ENCODE assay signal across 1 cellular context in the genomic region with DNA sequence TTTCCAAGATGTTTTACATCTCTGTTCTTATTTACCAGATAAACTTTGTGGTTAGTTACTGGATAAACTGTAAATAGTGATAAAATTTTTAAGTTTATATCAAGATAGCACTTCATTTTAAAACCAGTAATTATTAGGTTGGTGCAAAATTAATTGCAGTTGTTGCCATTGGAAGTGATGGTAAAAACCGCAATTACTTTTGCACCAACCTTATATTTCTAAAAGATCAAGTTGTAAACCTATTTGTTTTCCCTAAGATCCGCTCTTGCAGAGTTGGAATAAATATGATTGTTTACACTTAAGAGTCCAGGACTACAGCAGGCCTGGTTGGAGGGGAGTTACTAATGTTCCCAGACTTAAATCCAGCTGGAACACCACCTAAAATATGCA.
TF ChIP-seq lines count a peak whose summit lies in the region.

No MANE protein-coding gene starts in this region.

TF ChIP-seq in GM23338, 12 proteins besides CTCF, POLR2A, EP300 and RAD21 (continued from another document):
- TF ChIP-seq, protein P1, sequence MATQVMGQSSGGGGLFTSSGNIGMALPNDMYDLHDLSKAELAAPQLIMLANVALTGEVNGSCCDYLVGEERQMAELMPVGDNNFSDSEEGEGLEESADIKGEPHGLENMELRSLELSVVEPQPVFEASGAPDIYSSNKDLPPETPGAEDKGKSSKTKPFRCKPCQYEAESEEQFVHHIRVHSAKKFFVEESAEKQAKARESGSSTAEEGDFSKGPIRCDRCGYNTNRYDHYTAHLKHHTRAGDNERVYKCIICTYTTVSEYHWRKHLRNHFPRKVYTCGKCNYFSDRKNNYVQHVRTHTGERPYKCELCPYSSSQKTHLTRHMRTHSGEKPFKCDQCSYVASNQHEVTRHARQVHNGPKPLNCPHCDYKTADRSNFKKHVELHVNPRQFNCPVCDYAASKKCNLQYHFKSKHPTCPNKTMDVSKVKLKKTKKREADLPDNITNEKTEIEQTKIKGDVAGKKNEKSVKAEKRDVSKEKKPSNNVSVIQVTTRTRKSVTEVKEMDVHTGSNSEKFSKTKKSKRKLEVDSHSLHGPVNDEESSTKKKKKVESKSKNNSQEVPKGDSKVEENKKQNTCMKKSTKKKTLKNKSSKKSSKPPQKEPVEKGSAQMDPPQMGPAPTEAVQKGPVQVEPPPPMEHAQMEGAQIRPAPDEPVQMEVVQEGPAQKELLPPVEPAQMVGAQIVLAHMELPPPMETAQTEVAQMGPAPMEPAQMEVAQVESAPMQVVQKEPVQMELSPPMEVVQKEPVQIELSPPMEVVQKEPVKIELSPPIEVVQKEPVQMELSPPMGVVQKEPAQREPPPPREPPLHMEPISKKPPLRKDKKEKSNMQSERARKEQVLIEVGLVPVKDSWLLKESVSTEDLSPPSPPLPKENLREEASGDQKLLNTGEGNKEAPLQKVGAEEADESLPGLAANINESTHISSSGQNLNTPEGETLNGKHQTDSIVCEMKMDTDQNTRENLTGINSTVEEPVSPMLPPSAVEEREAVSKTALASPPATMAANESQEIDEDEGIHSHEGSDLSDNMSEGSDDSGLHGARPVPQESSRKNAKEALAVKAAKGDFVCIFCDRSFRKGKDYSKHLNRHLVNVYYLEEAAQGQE (IDR thresholded peaks at IDR 0.05; ENCODE audit: unreplicated experiment): no peak
TF ChIP-seq in GM23338: peak in this region for 0.
